8 cellular contexts compared by ENCODE assay signal in the genomic region with DNA sequence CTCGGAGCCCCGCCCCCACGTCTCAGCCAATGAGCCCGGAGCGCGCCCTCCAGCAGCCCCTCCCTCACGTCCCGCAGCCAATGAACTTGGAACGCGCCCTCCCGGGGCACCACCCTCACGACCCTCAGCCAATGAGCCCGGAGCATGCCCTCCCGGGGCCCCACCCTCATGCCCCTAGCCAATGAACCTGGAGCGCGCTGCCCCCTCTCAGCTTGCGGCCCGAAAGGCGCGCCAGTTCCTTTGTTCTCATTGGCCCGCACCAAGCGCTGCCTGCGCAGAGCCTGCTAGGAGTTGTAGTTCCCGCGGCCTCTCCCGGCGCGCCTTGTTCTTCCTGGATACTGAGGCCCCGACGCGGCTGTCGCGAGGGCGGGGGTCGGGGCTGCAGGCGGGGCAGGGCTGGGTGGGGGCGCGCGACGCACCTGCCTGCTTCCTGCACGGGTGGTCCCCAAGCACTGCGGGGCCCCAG. TPM values are rescaled to one million over a fixed set of nuclear protein-coding genes. Genes with fewer than 3 reads are reported as not detected.
DNase-seq lines count a peak whose midpoint lies in the region; ATAC-seq and TF ChIP-seq lines count a peak whose summit lies in the region.

A gene (plus strand): TSS at position 325 of the 466 bp plus-strand sequence. CDS start 339 bp downstream, outside the sequence.

- peak within 1 kb of the TSS; percentile 71 for H2AFZ ChIP-seq in fibroblast of lung (ENCODE audit: low read length)

- DNase-seq in Daoy (ENCODE audit: low read depth) (peak; percentile 100), HAP-1 (ENCODE audit: low spot score in 2 of 2) (peak; percentile 99 to 100), MG63 (peak; percentile 100), SHP77 (lab: John Stamatoyannopoulos, UW) (peak; percentile 100), fibroblast of lung (ENCODE audit: low read depth in 2 of 2) (peak; percentile 99 to 100), naive B cell (peak; percentile 99)
- DNase-seq in activated T-helper 2 cell treated with anti-CD3 and anti-CD28 coated beads, Interferon-gamma antibody, Interleukin-2, Interleukin-4, amounts not matched to agents 10 μg/mL and 5 μg/mL and 100 μg/mL, durations not matched to agents 14 hours and 24 hours and 36 hours (ENCODE audit: low spot score), result peak; percentile 100
- peak; percentile 99 to 100 for DNase-seq in stimulated activated CD8-positive, alpha-beta memory T cell treated with anti-CD3 and anti-CD28 coated beads, Interleukin-7, amount 100 ng/mL, for 48 hours (ENCODE audit: extremely low read depth in 1 of 2, low read depth in 1 of 2)

- H3K36me3 ChIP-seq in HAP-1 (replicated peaks), result peaks cover 22% of the 10 kb centered on the region
- H3K36me3 ChIP-seq in MG63, result peaks cover 22% of the 10 kb centered on the region
- peaks cover 2% of the 10 kb centered on the region for H3K36me3 ChIP-seq in fibroblast of lung (ENCODE audit: control insufficient read depth, insufficient read depth, low read length)

- peak within 1 kb of the TSS; percentile 93 for H3K4me2 ChIP-seq in fibroblast of lung (ENCODE audit: extremely low read depth, insufficient read depth, low read length)

- no peaks in the 10 kb centered on the region for H3K9me3 Mint-ChIP-seq in activated T-helper 2 cell treated with anti-CD3 and anti-CD28 coated beads, Interferon-gamma antibody, Interleukin-2, Interleukin-4, amounts not matched to agents 10 μg/mL and 5 μg/mL and 100 μg/mL, durations not matched to agents 14 hours and 24 hours and 36 hours
- no peaks in the 10 kb centered on the region for H3K9me3 Mint-ChIP-seq in naive B cell

- H3K27me3 ChIP-seq in HAP-1 (ENCODE audit: low read depth) (no peaks in the 10 kb centered on the region), MG63 (no peaks in the 10 kb centered on the region), fibroblast of lung (ENCODE audit: control insufficient read depth, insufficient read depth, low read length) (no peaks in the 10 kb centered on the region)

- H3K36me3 Mint-ChIP-seq in activated T-helper 2 cell treated with anti-CD3 and anti-CD28 coated beads, Interferon-gamma antibody, Interleukin-2, Interleukin-4, amounts not matched to agents 10 μg/mL and 5 μg/mL and 100 μg/mL, durations not matched to agents 14 hours and 24 hours and 36 hours (ENCODE audit: low read depth), result peaks cover 7% of the 10 kb centered on the region
- no peaks in the 10 kb centered on the region for H3K36me3 Mint-ChIP-seq in naive B cell

- peak; percentile 92 to 94 for ATAC-seq in naive B cell (ENCODE audit: low read depth in 2 of 2)

- peak within 1 kb of the TSS; percentile 99 for H3K4me3 ChIP-seq in HAP-1
- H3K4me3 ChIP-seq in MG63, result peak within 1 kb of the TSS; percentile 94
- peak within 1 kb of the TSS; percentile 62 to 94 (median 80) for H3K4me3 ChIP-seq in fibroblast of lung (replicated peaks in 1 of 4; ENCODE audit: control extremely low read depth in 1 of 4, insufficient read depth in 1 of 4, low read depth in 3 of 4, low read length in 4 of 4)

- H4K20me1 ChIP-seq in fibroblast of lung (ENCODE audit: control insufficient read depth, extremely low read depth, insufficient read depth, low read length), result no peaks in the 10 kb centered on the region

- H3K9ac ChIP-seq in fibroblast of lung (ENCODE audit: insufficient read depth, low read length), result peak within 1 kb of the TSS; percentile 74

- H3K4me1 ChIP-seq in HAP-1, result peaks cover 11% of the 10 kb centered on the region
- H3K4me1 ChIP-seq in fibroblast of lung (ENCODE audit: control insufficient read depth, extremely low read depth, insufficient read depth, low read length), result peaks cover 13% of the 10 kb centered on the region

- H3K9me3 ChIP-seq in HAP-1 (no peaks in the 10 kb centered on the region), MG63 (no peaks in the 10 kb centered on the region), fibroblast of lung (ENCODE audit: control insufficient read depth, insufficient read depth, low read depth, low read length) (no peaks in the 10 kb centered on the region)

- H3K27ac ChIP-seq in fibroblast of lung (ENCODE audit: insufficient read depth, low read length), result peak within 1 kb of the TSS; percentile 68

- peak within 1 kb of the TSS; percentile 84 for H3K4me3 Mint-ChIP-seq in activated T-helper 2 cell treated with anti-CD3 and anti-CD28 coated beads, Interferon-gamma antibody, Interleukin-2, Interleukin-4, amounts not matched to agents 10 μg/mL and 5 μg/mL and 100 μg/mL, durations not matched to agents 14 hours and 24 hours and 36 hours (ENCODE audit: low read depth)
- H3K4me3 Mint-ChIP-seq in naive B cell, result peak within 1 kb of the TSS; percentile 81 to 93 (median 88)

- H3K27me3 Mint-ChIP-seq in activated T-helper 2 cell treated with anti-CD3 and anti-CD28 coated beads, Interferon-gamma antibody, Interleukin-2, Interleukin-4, amounts not matched to agents 10 μg/mL and 5 μg/mL and 100 μg/mL, durations not matched to agents 14 hours and 24 hours and 36 hours (ENCODE audit: low read depth), result no peaks in the 10 kb centered on the region
- H3K27me3 Mint-ChIP-seq in naive B cell, result peaks cover 0 to 8% (median 7%) of the 10 kb centered on the region in 3 donors

- peaks cover 15% of the 10 kb centered on the region for H3K4me1 Mint-ChIP-seq in activated T-helper 2 cell treated with anti-CD3 and anti-CD28 coated beads, Interferon-gamma antibody, Interleukin-2, Interleukin-4, amounts not matched to agents 10 μg/mL and 5 μg/mL and 100 μg/mL, durations not matched to agents 14 hours and 24 hours and 36 hours (ENCODE audit: low read depth)
- H3K4me1 Mint-ChIP-seq in naive B cell, result peaks cover 7 to 20% (median 14%) of the 10 kb centered on the region in 3 donors

- peak within 1 kb of the TSS; percentile 22 for H3K27ac Mint-ChIP-seq in activated T-helper 2 cell treated with anti-CD3 and anti-CD28 coated beads, Interferon-gamma antibody, Interleukin-2, Interleukin-4, amounts not matched to agents 10 μg/mL and 5 μg/mL and 100 μg/mL, durations not matched to agents 14 hours and 24 hours and 36 hours
- peak within 1 kb of the TSS in 5 of 6 donors; percentile 0 to 73 (median 36) for H3K27ac Mint-ChIP-seq in naive B cell

- no peak for TF ChIP-seq CTCF in fibroblast of lung (conservative IDR thresholded peaks at IDR 0.05 in 1 of 2, IDR thresholded peaks at IDR 0.05 in 1 of 2; ENCODE audit: low read depth in 1 of 2, low read length in 2 of 2)

- intact Hi-C loops in activated T-helper 2 cell treated with anti-CD3 and anti-CD28 coated beads, Interferon-gamma antibody, Interleukin-2, Interleukin-4, amounts not matched to agents 10 μg/mL and 5 μg/mL and 100 μg/mL, durations not matched to agents 14 hours and 24 hours and 36 hours (cut with micrococcal nuclease), result loop anchor here (1.0 to 10.0 kb wide), 4 partner anchors 14 to 212 kb away; a partner anchor contains a TSS

- H3K79me2 ChIP-seq in fibroblast of lung (ENCODE audit: control insufficient read depth, insufficient read depth, low read length), result peaks cover 7% of the 10 kb centered on the region

- in situ Hi-C loops in HAP-1 (cut with MboI; ENCODE audit: low sequenced_read_pairs), result loop anchor here (5.0 kb wide), 1 partner anchor 96 kb away; a partner anchor contains a TSS

RNA-seq across cellular contexts. Expression of the gene that starts here (rescaled TPM):
- total RNA-seq in Daoy (2014; rRNA removed; shearing (Covaris generic)), result 23.2 and 26.5 TPM in 2 replicates
- 31.7 and 33.0 TPM in 2 replicates for total RNA-seq in MG63 (2014; rRNA removed; shearing (Covaris generic); ENCODE audit: low replicate concordance)
- total RNA-seq in activated T-helper 2 cell treated with anti-CD3 and anti-CD28 coated beads, Interferon-gamma antibody, Interleukin-2, Interleukin-4, amounts not matched to agents 10 μg/mL and 5 μg/mL and 100 μg/mL, durations not matched to agents 14 hours and 24 hours and 36 hours, result 32.3 and 33.4 TPM in 2 replicates
- 9.9 and 10.0 TPM in 2 replicates for total RNA-seq in fibroblast of lung
- polyA plus RNA-seq in fibroblast of lung, result 2.3 and 3.8 TPM in 2 replicates
- polyA plus RNA-seq in fibroblast of lung (2012), result 3.4 and 7.4 TPM in 2 replicates
- polyA minus RNA-seq in fibroblast of lung (ENCODE audit: low replicate concordance), result 9.5 and 9.6 TPM in 2 replicates
- polyA plus RNA-seq in naive B cell (ENCODE audit: low read depth in 6 of 6), result 1 to 10 TPM; 1.3 to 4.6 (median 2.6) TPM

Comparison
In these comparisons a context has a peak if more than half of its experiments do, and no peak if none do; other contexts are left out.
1. Peak in every context shown above with its lines: DNase-seq, ATAC-seq, H3K4me3 ChIP-seq and H3K27ac ChIP-seq.